In genomic region chr4:183860110-183860509, GRCh38 we compare ENCODE assay signal across 16 cellular contexts.
"Had no signal": no experiment of that assay in that cellular context is flagged by ENCODE, and none has a peak within 500 bp of the region (broad histone marks: within the 10 kb centered on the region; RNA-seq: fewer than 3 reads in every experiment).

No MANE protein-coding gene starts in this region.

- ATAC-seq: natural killer cell; pancreas; stimulated activated memory B cell treated with anti-CD40 and anti-IgM and Interleukin-4, amounts not matched to agents 10 μg/mL and 1 μg/mL and 100 μg/mL, for 72 hours; upper lobe of right lung had no signal

- H3K9me3 ChIP-seq: esophagus muscularis mucosa, neutrophil, pancreas, spleen, thoracic aorta, tibial nerve, upper lobe of right lung, uterus had no signal

- DNase-seq: dermis blood vessel endothelial cell; effector memory CD4-positive, alpha-beta T cell; foreskin melanocyte; glutamatergic neuron; natural killer cell; pancreas; spleen; stimulated activated CD4-positive, alpha-beta T cell treated with anti-CD3 and anti-CD28 coated beads, Interleukin-4, amount 100 ng/mL, for 4 hours; upper lobe of right lung; uterus had no signal

- H3K36me3 ChIP-seq: esophagus muscularis mucosa, neutrophil, pancreas, spleen, thoracic aorta, tibial nerve, upper lobe of right lung, uterus had no signal

- H3K4me1 ChIP-seq: esophagus muscularis mucosa, pancreas, upper lobe of right lung, uterus had no signal

- H3K27me3 ChIP-seq: esophagus muscularis mucosa, neutrophil, pancreas, tibial nerve, upper lobe of right lung, uterus had no signal

- H3K27ac ChIP-seq: coronary artery, esophagus muscularis mucosa, neutrophil, pancreas, thoracic aorta, tibial nerve, upper lobe of right lung, uterus had no signal

- H3K4me3 ChIP-seq: coronary artery, pancreas, spleen, thoracic aorta, tibial nerve, upper lobe of right lung, uterus had no signal
